35 cellular contexts compared by ENCODE assay signal in the genomic region with DNA sequence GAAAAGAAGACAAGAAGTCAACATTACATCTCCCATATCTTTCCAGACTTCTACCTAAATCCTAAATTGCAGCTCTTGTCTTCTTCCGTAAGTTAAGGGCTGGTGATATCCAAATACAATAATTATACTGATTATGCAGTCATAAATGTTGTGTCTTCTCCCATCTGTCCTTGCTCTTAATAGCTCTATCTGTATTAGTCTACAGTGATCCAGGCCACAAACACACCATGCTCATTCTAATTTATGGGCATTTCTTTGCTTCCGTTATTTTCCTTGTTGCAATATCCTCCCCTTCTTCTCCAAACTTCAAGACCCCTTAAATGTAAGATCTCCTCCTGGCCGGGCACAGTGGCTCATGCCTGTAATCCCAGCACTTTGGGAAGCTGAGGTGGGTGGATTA. TPM values are rescaled to one million over a fixed set of nuclear protein-coding genes. Genes with fewer than 3 reads are reported as not detected.
"Had no signal": no experiment of that assay in that cellular context is flagged by ENCODE, and none has a peak within 500 bp of the region (broad histone marks: within the 10 kb centered on the region; RNA-seq: fewer than 3 reads in every experiment).

No MANE protein-coding gene starts in this region.

- H3K27me3 Mint-ChIP-seq: activated B cell treated with CpG ODN at 0.5 μM for 24 hours; activated CD8-positive, alpha-beta T cell treated with anti-CD3 and anti-CD28 coated beads for 36 hours; activated naive CD8-positive, alpha-beta T cell; activated T-cell treated with anti-CD3 and anti-CD28 coated beads, Interleukin-2, amount 50 U/mL, for 24 hours; central memory CD8-positive, alpha-beta T cell; effector memory CD8-positive, alpha-beta T cell had no signal

- H3K27ac Mint-ChIP-seq: activated B cell treated with CpG ODN at 0.5 μM for 24 hours; activated CD8-positive, alpha-beta T cell treated with anti-CD3 and anti-CD28 coated beads for 36 hours; activated naive CD8-positive, alpha-beta T cell; activated T-cell treated with anti-CD3 and anti-CD28 coated beads, Interleukin-2, amount 50 U/mL, for 24 hours; activated T-cell treated with anti-CD3 and anti-CD28 coated beads, Interleukin-2, amount 50 U/mL, for 72 hours had no signal

- FAIRE-seq: astrocyte, bronchial epithelial cell, endothelial cell of umbilical vein, TTC549 had no signal

- H3K9me3 ChIP-seq: esophagus squamous epithelium, gastroesophageal sphincter had no signal

- H3K27me3 ChIP-seq: brain microvascular endothelial cell, esophagus squamous epithelium, gastroesophageal sphincter had no signal

- H3K27ac ChIP-seq: brain microvascular endothelial cell, coronary artery, epithelial cell of prostate, esophagus squamous epithelium, gastroesophageal sphincter, VCaP had no signal

- H3K9me3 Mint-ChIP-seq: activated B cell treated with CpG ODN at 0.5 μM for 24 hours; activated CD8-positive, alpha-beta T cell treated with anti-CD3 and anti-CD28 coated beads for 36 hours; activated T-cell treated with anti-CD3 and anti-CD28 coated beads, Interleukin-2, amount 50 U/mL, for 24 hours; activated T-cell treated with anti-CD3 and anti-CD28 coated beads, Interleukin-2, amount 50 U/mL, for 72 hours; central memory CD8-positive, alpha-beta T cell; effector memory CD8-positive, alpha-beta T cell had no signal

- H3K4me3 ChIP-seq: coronary artery, esophagus squamous epithelium, gastroesophageal sphincter had no signal

- DNase-seq: activated B cell treated with CpG ODN at 0.5 μM for 24 hours; activated CD4-positive, alpha-beta T cell treated with anti-CD3 and anti-CD28 coated beads for 48 hours; activated CD4-positive, alpha-beta T cell treated with anti-CD3 and anti-CD28 coated beads, Interleukin-2, amount 50 U/mL, for 1 hour; activated CD4-positive, alpha-beta T cell treated with anti-CD3 and anti-CD28 coated beads, Interleukin-2, amount 50 U/mL, for 48 hours; activated CD8-positive, alpha-beta memory T cell treated with anti-CD3 and anti-CD28 coated beads for 24 hours; activated CD8-positive, alpha-beta memory T cell treated with anti-CD3 and anti-CD28 coated beads, Interleukin-2, amount 50 U/mL, for 4 hours; activated CD8-positive, alpha-beta T cell treated with anti-CD3 and anti-CD28 coated beads for 36 hours; activated effector memory CD4-positive, alpha-beta T cell treated with Interleukin-2 at 50 U/mL for 16 hours; activated gamma-delta T cell treated with Interleukin-2 at 50 U/mL for 16 hours; activated naive CD4-positive, alpha-beta T cell treated with anti-CD3 and anti-CD28 coated beads, Interleukin-2, amount 50 U/mL, for 16 hours; activated naive CD4-positive, alpha-beta T cell treated with Interleukin-2 at 50 U/mL for 16 hours; activated T-cell treated with anti-CD3 and anti-CD28 coated beads for 4 hours; activated T-cell treated with anti-CD3 and anti-CD28 coated beads, Interleukin-2, amount 50 U/mL, for 24 hours; activated T-cell treated with anti-CD3 and anti-CD28 coated beads, Interleukin-2, amount 50 U/mL, for 72 hours; brain microvascular endothelial cell; dermis blood vessel endothelial cell; effector CD4-positive, alpha-beta T cell; effector memory CD8-positive, alpha-beta T cell; esophagus squamous epithelium; foreskin melanocyte; T-helper 2 cell had no signal

- H3K4me3 Mint-ChIP-seq: activated B cell treated with CpG ODN at 0.5 μM for 24 hours; activated CD8-positive, alpha-beta T cell treated with anti-CD3 and anti-CD28 coated beads for 36 hours; activated naive CD8-positive, alpha-beta T cell; activated T-cell treated with anti-CD3 and anti-CD28 coated beads, Interleukin-2, amount 50 U/mL, for 24 hours; activated T-cell treated with anti-CD3 and anti-CD28 coated beads, Interleukin-2, amount 50 U/mL, for 72 hours; central memory CD8-positive, alpha-beta T cell; effector memory CD8-positive, alpha-beta T cell had no signal

- ATAC-seq: activated CD4-positive, CD25-positive, alpha-beta regulatory T cell treated with anti-CD3 and anti-CD28 coated beads, Interleukin-2, amount 50 U/mL, for 24 hours; activated CD8-positive, alpha-beta T cell treated with anti-CD3 and anti-CD28 coated beads for 36 hours; activated T-cell treated with anti-CD3 and anti-CD28 coated beads, Interleukin-2, amount 50 U/mL, for 72 hours; effector memory CD8-positive, alpha-beta T cell; gastroesophageal sphincter had no signal

RNA-seq across cellular contexts. Expression of a gene that starts 14.0 kb away (rescaled TPM):
- total RNA-seq: bronchial epithelial cell, cardiac septum, dermis blood vessel endothelial cell, esophagus squamous epithelium, glomerular endothelial cell had no signal
- polyA plus RNA-seq: fibroblast of lung had no signal
